ENCODE assay signal across 1 cellular context in genomic region chr19:41352609-41353465, GRCh38.
TF ChIP-seq lines count a peak whose summit lies in the region.

No MANE protein-coding gene starts in this region.

TF ChIP-seq in GM12878, 131 proteins besides CTCF, POLR2A, EP300 and RAD21:
- peak; percentile 36 for TF ChIP-seq RELA (IDR thresholded peaks at IDR 0.05; ENCODE audit: borderline replicate concordance, partially characterized antibody)
- peak; percentile 50 to 61; a peak in 2 of 4 replicates for TF ChIP-seq BHLHE40 (IDR thresholded peaks at IDR 0.05; ENCODE audit: borderline replicate concordance in 1 of 2, low read depth in 2 of 2, low read length in 1 of 2)
- TF ChIP-seq MEF2B (IDR thresholded peaks at IDR 0.05; ENCODE audit: partially characterized antibody, poor library complexity, severe bottlenecking) = peak; percentile 24
- TF ChIP-seq RUNX3 (IDR thresholded peaks at IDR 0.05; ENCODE audit: low read length) = peak; percentile 54
- TF ChIP-seq ZNF687 (IDR thresholded peaks at IDR 0.05) = peak; percentile 65; the same call in 1 of the 2 replicates
- peak; percentile 35; the same call in 1 of the 2 replicates for TF ChIP-seq GATAD2B (conservative IDR thresholded peaks at IDR 0.05; ENCODE audit: low read depth)
- peak; percentile 41; the same call in 1 of the 2 replicates for TF ChIP-seq NBN (IDR thresholded peaks at IDR 0.05)
- TF ChIP-seq SMAD5 (IDR thresholded peaks at IDR 0.05; ENCODE audit: low read depth) = 0 out of 2 replicates have a peak, but pooled peaks have one; percentile 24
- peak; percentile 41; the same call in 1 of the 2 replicates for TF ChIP-seq HDGF (IDR thresholded peaks at IDR 0.05)
- no peak for TF ChIP-seq BRCA1 (IDR thresholded peaks at IDR 0.05; ENCODE audit: low read depth, low read length)
- TF ChIP-seq TAF1 (IDR thresholded peaks at IDR 0.05; ENCODE audit: borderline replicate concordance, low read depth, low read length) = 0 out of 2 replicates have a peak, but pooled peaks have one; percentile 17
- TF ChIP-seq ETV6 (conservative IDR thresholded peaks at IDR 0.05 in 1 of 2, IDR thresholded peaks at IDR 0.05 in 1 of 2; ENCODE audit: borderline replicate concordance in 1 of 2, low read depth in 1 of 2) = peak in 1 of 2 experiments; percentile 56; a peak in 1 of 4 replicates
- peak; percentile 28; the same call in 1 of the 2 replicates for TF ChIP-seq SPI1 (IDR thresholded peaks at IDR 0.05; ENCODE audit: borderline replicate concordance, insufficient read depth, low read depth, low read length)
- peak; percentile 90 for TF ChIP-seq YY1 (IDR thresholded peaks at IDR 0.05; ENCODE audit: low read depth, low read length)
- TF ChIP-seq SMARCA5 (IDR thresholded peaks at IDR 0.05) = peak; percentile 70
- peak in 1 of 2 experiments; percentile 12; a peak in 1 of 4 replicates for TF ChIP-seq IKZF2 (IDR thresholded peaks at IDR 0.05)
- no peak for TF ChIP-seq TCF12 (IDR thresholded peaks at IDR 0.05; ENCODE audit: low read depth, low read length)
- TF ChIP-seq NR2F1 (conservative IDR thresholded peaks at IDR 0.05) = peak; percentile 77
- peak; percentile 43 for TF ChIP-seq HDAC6 (IDR thresholded peaks at IDR 0.05; ENCODE audit: unreplicated experiment)
- TF ChIP-seq SMC3 (IDR thresholded peaks at IDR 0.05; ENCODE audit: borderline replicate concordance, low read length) = peak; percentile 39; the same call in 1 of the 2 replicates
- TF ChIP-seq CBX3 (IDR thresholded peaks at IDR 0.05; ENCODE audit: borderline replicate concordance, low read depth) = no peak
- TF ChIP-seq LARP7 (IDR thresholded peaks at IDR 0.05) = peak; percentile 94; the same call in 1 of the 2 replicates
- TF ChIP-seq MEF2A (IDR thresholded peaks at IDR 0.05; ENCODE audit: insufficient read depth, low read depth, low read length) = no peak
- 0 out of 2 replicates have a peak, but pooled peaks have one; percentile 20 for TF ChIP-seq RCOR1 (conservative IDR thresholded peaks at IDR 0.05; ENCODE audit: low read depth, low read length)
- 0 out of 2 replicates have a peak, but pooled peaks have one; percentile 53 for TF ChIP-seq NKRF (conservative IDR thresholded peaks at IDR 0.05)
- no peak for TF ChIP-seq BCL3 (IDR thresholded peaks at IDR 0.05; ENCODE audit: borderline replicate concordance, insufficient read depth, low read depth, low read length, poor library complexity, severe bottlenecking)
- peak; percentile 64; the same call in 1 of the 2 replicates for TF ChIP-seq MXI1 (IDR thresholded peaks at IDR 0.05; ENCODE audit: low read depth, low read length)
- peak; percentile 65; the same call in 1 of the 2 replicates for TF ChIP-seq MLLT1 (IDR thresholded peaks at IDR 0.05)
- TF ChIP-seq JUNB (IDR thresholded peaks at IDR 0.05) = no peak
- no peak for TF ChIP-seq NRF1 (conservative IDR thresholded peaks at IDR 0.05; ENCODE audit: low read depth, low read length)
